Comparison of ENCODE assay signal across 34 cellular contexts in the genomic region with DNA sequence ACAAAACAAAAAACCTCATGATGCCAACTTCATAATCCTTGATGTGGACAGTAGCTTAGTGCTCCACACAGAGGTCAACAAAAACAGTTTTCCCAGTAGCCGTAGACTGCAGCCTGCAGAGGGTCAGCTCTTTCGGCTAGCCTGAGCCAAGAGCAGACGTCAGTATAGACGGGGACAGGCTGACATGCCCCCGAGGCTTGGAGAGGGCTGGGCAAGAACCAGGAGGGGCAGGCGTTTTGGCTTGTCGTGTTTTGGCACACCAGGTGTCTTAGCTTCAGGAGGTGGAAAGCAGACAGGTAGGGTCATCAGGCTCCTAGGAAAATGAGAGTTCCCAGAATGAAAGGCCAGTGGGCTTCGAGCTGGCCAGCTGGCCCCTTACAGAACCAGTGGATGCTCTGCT. TPM values are rescaled to one million over a fixed set of nuclear protein-coding genes. Genes with fewer than 3 reads are reported as not detected.
"Had no signal": no experiment of that assay in that cellular context is flagged by ENCODE, and none has a peak within 500 bp of the region (broad histone marks: within the 10 kb centered on the region; RNA-seq: fewer than 3 reads in every experiment).

No MANE protein-coding gene starts in this region.

- DNase-seq: MG63, MM.1S, MV-4-11, NCI-H1048, NCI-H1092, NCI-H1092 treated with DMSO at 0.1 percent for 48 hours, NCI-H1105, NCI-H1105 treated with DMSO at 0.1 percent for 48 hours, NCI-H1417, NCI-H1417 treated with DMSO at 0.1 percent for 48 hours, NCI-H1436, NCI-H1436 treated with DMSO at 0.1 percent for 48 hours, NCI-H146, NCI-H1694, NCI-H1694 treated with DMSO at 0.1 percent for 48 hours, NCI-H187, NCI-H187 treated with DMSO at 0.1 percent for 48 hours, NCI-H1930, NCI-H2029, NCI-H2029 treated with DMSO at 0.1 percent for 48 hours, NCI-H2081, NCI-H2081 treated with DMSO at 0.1 percent for 48 hours, NCI-H2107, NCI-H2171, NCI-H2227 treated with DMSO at 0.1 percent for 48 hours, NCI-H226, NCI-H345, NCI-H446, NCI-H446 treated with DMSO at 0.1 percent for 48 hours, NCI-H510A, NCI-H510A treated with DMSO at 0.1 percent for 48 hours had no signal

- H3K9ac ChIP-seq: KMS-11 had no signal

- H3K27me3 ChIP-seq: MG63 had no signal

- H3K4me3 ChIP-seq: MG63 had no signal

- H3K36me3 ChIP-seq: MG63 had no signal

- H3K4me2 ChIP-seq: KMS-11 had no signal

- H3K9me3 ChIP-seq: MG63 had no signal

- H3K27ac ChIP-seq: KMS-11 had no signal

RNA-seq across cellular contexts. Expression of gene CAND2, which starts 21.8 kb away (rescaled TPM):
- total RNA-seq: MCF 10A had no signal

RNA-seq across cellular contexts. Expression of gene TMEM40, which starts 59.2 kb away (rescaled TPM):
- total RNA-seq: LHCN-M2 had no signal
